Comparison of ENCODE assay signal across 8 cellular contexts in genomic region chrX:47232803-47233332, GRCh38. TPM values are rescaled to one million over a fixed set of nuclear protein-coding genes. Genes with fewer than 3 reads are reported as not detected.
A peak's percentile ranks its signal among the peaks of the same experiment; 100 is the strongest.
DNase-seq lines count a peak whose midpoint lies in the region; ATAC-seq and TF ChIP-seq lines count a peak whose summit lies in the region.

USP11 (plus strand) TSS chrX:47233009; CDS start chrX:47233044, 35 bp downstream.

- H3K27me3 ChIP-seq in endodermal cell (ENCODE audit: control insufficient read depth, insufficient read depth, low read length, poor library complexity, severe bottlenecking): no peaks in the 10 kb centered on the region
- H3K27me3 ChIP-seq in mesendoderm (ENCODE audit: insufficient read depth, low read length, poor library complexity): no peaks in the 10 kb centered on the region

- no peak within 1 kb of the TSS for H2BK5ac ChIP-seq in mesendoderm (ENCODE audit: low read length)

- peaks cover 12% of the 10 kb centered on the region for H3K79me2 ChIP-seq in mesendoderm (ENCODE audit: control insufficient read depth, insufficient read depth, low read length)

- no peaks in the 10 kb centered on the region for H3K79me1 ChIP-seq in mesendoderm (ENCODE audit: low read length)

- H3K56ac ChIP-seq in mesendoderm (ENCODE audit: low read length): peak within 1 kb of the TSS; percentile 95

- no peaks in the 10 kb centered on the region for H3K9me3 ChIP-seq in endodermal cell (ENCODE audit: control insufficient read depth, low read length)

- H3K4me1 ChIP-seq in endodermal cell (ENCODE audit: control insufficient read depth, insufficient read depth, low read length): no peaks in the 10 kb centered on the region
- H3K4me1 ChIP-seq in mesendoderm (ENCODE audit: control insufficient read depth, low read depth, low read length): no peaks in the 10 kb centered on the region

- H3K9ac ChIP-seq in endodermal cell (ENCODE audit: extremely low read depth, low read length, poor library complexity, severe bottlenecking): peak within 1 kb of the TSS; percentile 98
- peak within 1 kb of the TSS; percentile 87 for H3K9ac ChIP-seq in mesendoderm (ENCODE audit: low read length)

- peak within 1 kb of the TSS; percentile 84 for H3K4me3 Mint-ChIP-seq in endodermal cell

- peak within 1 kb of the TSS; percentile 90 for H3K4me3 ChIP-seq in endodermal cell (ENCODE audit: low read length)
- H3K4me3 ChIP-seq in mesendoderm (ENCODE audit: low read length): peak within 1 kb of the TSS; percentile 72

- in situ Hi-C loops in GM13976 (cut with MboI; ENCODE audit: low sequenced_read_pairs, unreplicated experiment): no loop called here

- POLR2A ChIA-PET in activated CD8-positive, alpha-beta memory T cell treated with anti-CD3 and anti-CD28 coated beads for 36 hours (lab: Charles Lee): interaction anchor here (0.7 to 1.6 kb wide), 4 partner anchors 8 to 42 kb away, joined by 3 to 13 read pairs (median 4); partner anchors contain the start of gene CDK16

- no peak within 1 kb of the TSS for H2BK15ac ChIP-seq in mesendoderm (replicated peaks; ENCODE audit: low read depth)

- no peak within 1 kb of the TSS for H4K5ac ChIP-seq in mesendoderm (ENCODE audit: low read length)

- TF ChIP-seq CTCF in GM13976 (IDR thresholded peaks at IDR 0.05; ENCODE audit: borderline replicate concordance, control extremely low read depth, extremely low read depth, insufficient read depth, missing control alignments) (no peak), endodermal cell (conservative IDR thresholded peaks at IDR 0.05) (no peak)

- no peaks in the 10 kb centered on the region for H3K9me3 Mint-ChIP-seq in endodermal cell

- DNase-seq in GM13976 (ENCODE audit: low spot score) (peak; percentile 62), NCI-H446 treated with DMSO at 0.1 percent for 48 hours (lab: John Stamatoyannopoulos, UW) (peak; percentile 9), endodermal cell (peak; percentile 87), mesendoderm (peak; percentile 57)
- DNase-seq in stimulated activated naive CD4-positive, alpha-beta T cell (lab: John Stamatoyannopoulos, UW): peak in 5 of 6 experiments; percentile 22 to 75 (median 50)

- H3K27ac ChIP-seq in endodermal cell (ENCODE audit: low read depth, low read length): peak within 1 kb of the TSS; percentile 97
- H3K27ac ChIP-seq in mesendoderm (ENCODE audit: low read depth, low read length): peak within 1 kb of the TSS; percentile 93

- no peak within 1 kb of the TSS for H2BK120ac ChIP-seq in mesendoderm (ENCODE audit: low read depth, low read length)

- H3K23ac ChIP-seq in mesendoderm (ENCODE audit: low read length): no peak within 1 kb of the TSS

- peaks cover 25% of the 10 kb centered on the region for H3K36me3 Mint-ChIP-seq in endodermal cell (ENCODE audit: low read depth)

- H3K27me3 Mint-ChIP-seq in endodermal cell (ENCODE audit: insufficient read depth): no peaks in the 10 kb centered on the region

- ATAC-seq in HG02610 (IDR thresholded peaks at IDR 0.05; ENCODE audit: unreplicated experiment) (peak; percentile 11), GM21367 (IDR thresholded peaks at IDR 0.05; ENCODE audit: unreplicated experiment) (no peak)

- H2AK5ac ChIP-seq in mesendoderm (ENCODE audit: low read length): no peak within 1 kb of the TSS

- 0 to 1% methylated on average over 1 to 44 of the region's 46 CpGs for WGBS in endodermal cell (ENCODE audit: insufficient coverage in 1 of 2, insufficient read length in 1 of 2), 2 experiments
- no CpG with 5 or more reads among the region's 46 CpGs for WGBS in mesendoderm (ENCODE audit: extremely low coverage, insufficient coverage, low lambda C conversion rate)

- H4K8ac ChIP-seq in mesendoderm (ENCODE audit: low read depth, low read length): no peak within 1 kb of the TSS

- H3K36me3 ChIP-seq in endodermal cell (ENCODE audit: control insufficient read depth, insufficient read depth, low read length) (peaks cover 6% of the 10 kb centered on the region), mesendoderm (ENCODE audit: control insufficient read depth, insufficient read depth, low read length) (peaks cover 2% of the 10 kb centered on the region)

- peak within 1 kb of the TSS; percentile 76 for H3K18ac ChIP-seq in mesendoderm (ENCODE audit: low read length)

- H3K4ac ChIP-seq in mesendoderm (ENCODE audit: low read depth, low read length): peak within 1 kb of the TSS; percentile 79

- peak within 1 kb of the TSS; percentile 100 for H3K27ac Mint-ChIP-seq in endodermal cell

- peaks cover 14% of the 10 kb centered on the region for H3K4me1 Mint-ChIP-seq in endodermal cell

- no peak within 1 kb of the TSS for H3K4me2 ChIP-seq in mesendoderm (ENCODE audit: low read length)

- CTCF ChIA-PET in activated CD8-positive, alpha-beta memory T cell treated with anti-CD3 and anti-CD28 coated beads for 36 hours (lab: Charles Lee): interaction anchor here (1.0 kb wide), 1 partner anchor 152 kb away, joined by 3 read pairs; no protein-coding TSS in a partner anchor

RNA-seq across cellular contexts. Expression of gene USP11, which starts in this region (rescaled TPM):
- 10 to 100 TPM; 40.7 to 45.0 TPM for total RNA-seq in activated CD8-positive, alpha-beta memory T cell treated with anti-CD3 and anti-CD28 coated beads for 36 hours
- 100 to 1,000 TPM; 113 to 214 TPM for total RNA-seq in endodermal cell
- 126 TPM for polyA plus RNA-seq in endodermal cell (2013, experiment 1 of 2)
- 106 TPM for polyA plus RNA-seq in endodermal cell (2013, experiment 2 of 2)
- 40.0 TPM for polyA plus RNA-seq in mesendoderm (2013, experiment 1 of 2)
- 39.8 TPM for polyA plus RNA-seq in mesendoderm (2013, experiment 2 of 2)

Comparison
In these comparisons a context has a peak if more than half of its experiments do, and no peak if none do; other contexts are left out.
1. DNase-seq: peak in every context shown above with its lines; median percentile 87 in endodermal cell; 62 in GM13976; 57 in mesendoderm; 50 in stimulated activated naive CD4-positive, alpha-beta T cell; 9 in NCI-H446 treated with DMSO at 0.1 percent for 48 hours.